2 cellular contexts compared by ENCODE assay signal in the genomic region with DNA sequence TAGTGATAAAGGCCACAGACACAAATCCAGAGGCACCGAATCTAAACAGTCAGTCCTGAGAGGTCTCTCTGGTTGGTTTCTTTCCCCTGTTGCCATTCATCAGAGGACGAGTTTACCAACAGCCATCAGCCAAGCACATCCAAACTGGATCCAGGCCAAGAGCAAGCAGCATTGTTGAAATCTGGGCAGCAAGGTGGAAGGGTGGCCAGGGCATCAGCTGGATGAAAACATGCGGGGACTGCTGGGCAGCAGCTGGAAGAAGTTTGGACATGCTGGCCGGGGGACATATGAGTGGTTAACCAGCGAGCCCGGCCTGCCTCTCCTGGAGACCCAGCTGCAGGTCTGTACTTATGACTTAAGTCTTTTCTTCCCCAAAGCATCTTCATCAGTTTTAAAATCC.
TF ChIP-seq lines count a peak whose summit lies in the region.

A gene (plus strand): TSS at position 62 of the 400 bp plus-strand sequence. CDS start 168 bp downstream, at position 230.

TF ChIP-seq in HepG2, 621 proteins besides CTCF, POLR2A, EP300 and RAD21 (continued from another document):
- TF ChIP-seq ZNF124 (CRISPR knock-in tag; IDR thresholded peaks at IDR 0.05) (no peak), ZNF496 (CRISPR knock-in tag; IDR thresholded peaks at IDR 0.05; ENCODE audit: insufficient replicate concordance) (no peak), ZNF256 (CRISPR knock-in tag; conservative IDR thresholded peaks at IDR 0.05) (no peak)

TF ChIP-seq in WTC11, 78 proteins besides CTCF, POLR2A, EP300 and RAD21 (continued from another document):
- TF ChIP-seq, protein P1, sequence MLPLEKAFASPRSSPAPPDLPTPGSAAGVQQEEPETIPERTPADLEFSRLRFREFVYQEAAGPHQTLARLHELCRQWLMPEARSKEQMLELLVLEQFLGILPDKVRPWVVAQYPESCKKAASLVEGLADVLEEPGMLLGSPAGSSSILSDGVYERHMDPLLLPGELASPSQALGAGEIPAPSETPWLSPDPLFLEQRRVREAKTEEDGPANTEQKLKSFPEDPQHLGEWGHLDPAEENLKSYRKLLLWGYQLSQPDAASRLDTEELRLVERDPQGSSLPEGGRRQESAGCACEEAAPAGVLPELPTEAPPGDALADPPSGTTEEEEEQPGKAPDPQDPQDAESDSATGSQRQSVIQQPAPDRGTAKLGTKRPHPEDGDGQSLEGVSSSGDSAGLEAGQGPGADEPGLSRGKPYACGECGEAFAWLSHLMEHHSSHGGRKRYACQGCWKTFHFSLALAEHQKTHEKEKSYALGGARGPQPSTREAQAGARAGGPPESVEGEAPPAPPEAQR (CRISPR knock-in tag; IDR thresholded peaks at IDR 0.05), result no peak
- no peak for TF ChIP-seq CBFB (CRISPR knock-in tag; IDR thresholded peaks at IDR 0.05; ENCODE audit: low read depth)
- TF ChIP-seq GABPB1 (CRISPR knock-in tag; IDR thresholded peaks at IDR 0.05), result no peak
- TF ChIP-seq, protein P2, sequence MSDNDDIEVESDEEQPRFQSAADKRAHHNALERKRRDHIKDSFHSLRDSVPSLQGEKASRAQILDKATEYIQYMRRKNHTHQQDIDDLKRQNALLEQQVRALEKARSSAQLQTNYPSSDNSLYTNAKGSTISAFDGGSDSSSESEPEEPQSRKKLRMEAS (CRISPR knock-in tag; IDR thresholded peaks at IDR 0.05), result no peak
- TF ChIP-seq, protein P3, sequence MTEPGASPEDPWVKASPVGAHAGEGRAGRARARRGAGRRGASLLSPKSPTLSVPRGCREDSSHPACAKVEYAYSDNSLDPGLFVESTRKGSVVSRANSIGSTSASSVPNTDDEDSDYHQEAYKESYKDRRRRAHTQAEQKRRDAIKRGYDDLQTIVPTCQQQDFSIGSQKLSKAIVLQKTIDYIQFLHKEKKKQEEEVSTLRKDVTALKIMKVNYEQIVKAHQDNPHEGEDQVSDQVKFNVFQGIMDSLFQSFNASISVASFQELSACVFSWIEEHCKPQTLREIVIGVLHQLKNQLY (CRISPR knock-in tag; IDR thresholded peaks at IDR 0.05), result no peak
- TF ChIP-seq, protein P4, sequence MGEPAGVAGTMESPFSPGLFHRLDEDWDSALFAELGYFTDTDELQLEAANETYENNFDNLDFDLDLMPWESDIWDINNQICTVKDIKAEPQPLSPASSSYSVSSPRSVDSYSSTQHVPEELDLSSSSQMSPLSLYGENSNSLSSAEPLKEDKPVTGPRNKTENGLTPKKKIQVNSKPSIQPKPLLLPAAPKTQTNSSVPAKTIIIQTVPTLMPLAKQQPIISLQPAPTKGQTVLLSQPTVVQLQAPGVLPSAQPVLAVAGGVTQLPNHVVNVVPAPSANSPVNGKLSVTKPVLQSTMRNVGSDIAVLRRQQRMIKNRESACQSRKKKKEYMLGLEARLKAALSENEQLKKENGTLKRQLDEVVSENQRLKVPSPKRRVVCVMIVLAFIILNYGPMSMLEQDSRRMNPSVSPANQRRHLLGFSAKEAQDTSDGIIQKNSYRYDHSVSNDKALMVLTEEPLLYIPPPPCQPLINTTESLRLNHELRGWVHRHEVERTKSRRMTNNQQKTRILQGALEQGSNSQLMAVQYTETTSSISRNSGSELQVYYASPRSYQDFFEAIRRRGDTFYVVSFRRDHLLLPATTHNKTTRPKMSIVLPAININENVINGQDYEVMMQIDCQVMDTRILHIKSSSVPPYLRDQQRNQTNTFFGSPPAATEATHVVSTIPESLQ (CRISPR knock-in tag; IDR thresholded peaks at IDR 0.05), result no peak
